In the genomic region with DNA sequence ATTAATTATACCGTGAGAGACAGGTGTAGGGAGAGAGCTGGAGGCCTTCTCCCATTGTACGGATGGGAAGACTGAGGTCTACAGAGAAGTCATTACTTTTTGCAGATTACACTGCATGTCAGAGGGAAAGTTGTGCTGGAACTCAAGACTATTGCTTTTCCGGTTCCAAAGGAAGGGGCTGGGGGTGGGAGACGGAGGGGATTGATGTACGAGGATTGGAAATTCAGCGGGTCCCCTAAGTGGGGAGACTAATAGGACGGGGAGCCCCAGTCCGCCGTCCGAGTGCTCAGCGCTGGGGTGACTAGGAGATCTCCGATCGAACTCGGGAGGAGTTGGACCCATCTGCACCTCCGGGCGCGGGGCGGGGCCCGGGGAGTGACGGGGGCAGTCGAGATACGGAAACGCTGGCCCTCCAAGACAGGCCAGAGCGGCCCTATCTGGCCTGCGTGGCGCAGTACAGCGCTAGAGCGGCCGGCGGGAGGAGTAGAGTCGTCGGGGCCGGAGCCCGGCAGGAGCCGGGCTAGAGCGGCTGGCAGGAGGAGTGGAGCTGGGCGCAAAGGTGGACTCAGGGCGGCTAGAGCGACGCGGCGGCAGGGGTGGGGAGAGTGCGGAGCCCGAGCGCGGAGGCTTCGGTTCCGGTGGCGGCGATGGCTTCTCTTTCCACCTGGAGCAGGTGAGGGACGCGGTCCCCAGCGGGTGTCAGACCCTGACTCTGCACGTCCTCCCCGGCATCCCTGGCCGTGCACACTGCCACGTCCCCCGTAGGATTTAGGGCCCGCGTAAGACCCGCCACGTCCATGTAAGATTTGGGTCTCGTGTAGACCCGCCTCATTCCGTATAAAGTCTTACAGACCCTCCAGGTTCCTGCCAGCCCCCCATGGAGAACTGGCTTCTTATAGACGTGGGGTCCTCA, we compare ENCODE assay signal across 8 cellular contexts. TPM values are rescaled to one million over a fixed set of nuclear protein-coding genes. Genes with fewer than 3 reads are reported as not detected.
DNase-seq lines count a peak whose midpoint lies in the region; ATAC-seq, FAIRE-seq and TF ChIP-seq lines count a peak whose summit lies in the region.

No MANE protein-coding gene starts in this region.

- H3K4me1 ChIP-seq in pancreas, result peaks cover 10 to 21% (median 13%) of the 10 kb centered on the region in 3 donors
- H3K4me1 ChIP-seq in tibial artery, result peaks cover 0 to 44% (median 12%) of the 10 kb centered on the region in 4 donors

- H3K27ac Mint-ChIP-seq in activated naive CD8-positive, alpha-beta T cell treated with anti-CD3 and anti-CD28 coated beads, Interleukin-2, amount 10 ng/mL, durations not matched to agents 7 days and 5 days, result peak overlapping the region; percentile 95

- peak overlapping the region; percentile 91 for H3K4me3 Mint-ChIP-seq in activated naive CD8-positive, alpha-beta T cell treated with anti-CD3 and anti-CD28 coated beads, Interleukin-2, amount 10 ng/mL, durations not matched to agents 7 days and 5 days

- H3K9me3 ChIP-seq in pancreas (no peaks in the 10 kb centered on the region), tibial artery (no peaks in the 10 kb centered on the region)

- DNase-seq in NCI-H1092 treated with DMSO at 0.1 percent for 48 hours (lab: John Stamatoyannopoulos, UW) (peak; percentile 95), SKM-1 treated with dmso at 0.1 percent for 144 hours (lab: John Stamatoyannopoulos, UW; ENCODE audit: unreplicated experiment) (peak; percentile 84), Right ventricle myocardium inferior (ENCODE audit: missing footprints) (peak; percentile 97), pancreas (peak; percentile 95 to 99 (median 96)), tibial artery (peak; percentile 94 to 97)
- DNase-seq in activated naive CD8-positive, alpha-beta T cell treated with anti-CD3 and anti-CD28 coated beads, Interleukin-2, amount 10 ng/mL, durations not matched to agents 7 days and 5 days, result peak; percentile 93

- ATAC-seq in HG02610 (IDR thresholded peaks at IDR 0.05; ENCODE audit: unreplicated experiment), result peak; percentile 76
- ATAC-seq in activated naive CD8-positive, alpha-beta T cell treated with anti-CD3 and anti-CD28 coated beads, Interleukin-2, amount 10 ng/mL, durations not matched to agents 7 days and 5 days (ENCODE audit: low read depth), result peak; percentile 81
- ATAC-seq in Right ventricle myocardium inferior, result peak; percentile 99
- peak; percentile 93 to 97 (median 94) for ATAC-seq in pancreas

- no peaks in the 10 kb centered on the region for H3K27me3 Mint-ChIP-seq in activated naive CD8-positive, alpha-beta T cell treated with anti-CD3 and anti-CD28 coated beads, Interleukin-2, amount 10 ng/mL, durations not matched to agents 7 days and 5 days

- H3K4me3 ChIP-seq in pancreas (peak overlapping the region; percentile 62 to 95 (median 87)), tibial artery (peak overlapping the region; percentile 86 to 93)

- POLR2A ChIA-PET in activated naive CD8-positive, alpha-beta T cell treated with anti-CD3 and anti-CD28 coated beads, Interleukin-2, amount 10 ng/mL, durations not matched to agents 7 days and 5 days (lab: Charles Lee), result interaction anchor here (0.6 to 12.0 kb wide), 19 partner anchors 8 to 1106 kb away, joined by 3 to 314 read pairs (median 4); partner anchors contain the start of genes CD79A, ERFL, RAB4B and RPS19

- H3K27ac ChIP-seq in pancreas, result peak overlapping the region; percentile 25 to 76 (median 64)
- peak overlapping the region; percentile 76 to 83 for H3K27ac ChIP-seq in tibial artery

- H3K27me3 ChIP-seq in pancreas (no peaks in the 10 kb centered on the region), tibial artery (no peaks in the 10 kb centered on the region)

- peaks cover 48% of the 10 kb centered on the region for H3K4me1 Mint-ChIP-seq in activated naive CD8-positive, alpha-beta T cell treated with anti-CD3 and anti-CD28 coated beads, Interleukin-2, amount 10 ng/mL, durations not matched to agents 7 days and 5 days

- peak; percentile 90 for TF ChIP-seq POLR2A in GM10847 (IDR thresholded peaks at IDR 0.05; ENCODE audit: extremely low read depth, insufficient read length)

- no peak for TF ChIP-seq CTCF in pancreas (IDR thresholded peaks at IDR 0.05)
- no peak for TF ChIP-seq CTCF in tibial artery (IDR thresholded peaks at IDR 0.05)

- peak; percentile 56 for FAIRE-seq in pancreas (lab: Jason Lieb, UNC)

- intact Hi-C loops in Right ventricle myocardium inferior (cut with DNase I), result loop anchor here (1.0 kb wide), 1 partner anchor 25 kb away; no protein-coding TSS in a partner anchor
- intact Hi-C loops in pancreas (cut with DNase I), result no loop called here
- intact Hi-C loops in tibial artery (cut with DNase I; ENCODE audit: low total_unique reads), result loop anchor here (2.0 to 5.0 kb wide), 2 partner anchors 23 to 73 kb away; partner anchors contain the start of genes RABAC1 and RPS19

- peaks cover 0 to 5% (median 0%) of the 10 kb centered on the region in 3 donors for H3K36me3 ChIP-seq in pancreas
- H3K36me3 ChIP-seq in tibial artery, result peaks cover 0 to 11% (median 6%) of the 10 kb centered on the region in 3 donors

- WGBS in pancreas, 2 donors, result 1% methylated on average over 64 to 66 of the region's 66 CpGs

- peaks cover 37% of the 10 kb centered on the region for H3K36me3 Mint-ChIP-seq in activated naive CD8-positive, alpha-beta T cell treated with anti-CD3 and anti-CD28 coated beads, Interleukin-2, amount 10 ng/mL, durations not matched to agents 7 days and 5 days

- H3K9me3 Mint-ChIP-seq in activated naive CD8-positive, alpha-beta T cell treated with anti-CD3 and anti-CD28 coated beads, Interleukin-2, amount 10 ng/mL, durations not matched to agents 7 days and 5 days, result no peaks in the 10 kb centered on the region

RNA-seq across cellular contexts. Expression of gene ARHGEF1, which starts 1.1 kb away (rescaled TPM):
- 100 to 1,000 TPM; 807 to 824 TPM for total RNA-seq in activated naive CD8-positive, alpha-beta T cell treated with anti-CD3 and anti-CD28 coated beads, Interleukin-2, amount 10 ng/mL, durations not matched to agents 7 days and 5 days
- total RNA-seq in Right ventricle myocardium inferior (31.6 TPM), pancreas (10 to 100 TPM; 26.3 to 65.6 (median 37.0) TPM)
- 100 to 1,000 TPM; 139 to 179 TPM for polyA plus RNA-seq in pancreas

RNA-seq across cellular contexts. Expression of gene CD79A, which starts 7.0 kb away (rescaled TPM):
- 10 to 100 TPM; 28.0 to 29.8 TPM for total RNA-seq in activated naive CD8-positive, alpha-beta T cell treated with anti-CD3 and anti-CD28 coated beads, Interleukin-2, amount 10 ng/mL, durations not matched to agents 7 days and 5 days
- total RNA-seq in Right ventricle myocardium inferior (0.19 TPM), pancreas (under 1 TPM in 5 of 6 donors, not detected in 1; 0.16 to 1.00 (median 0.31) TPM)
- under 1 TPM; 0.11 to 0.23 TPM for polyA plus RNA-seq in pancreas

RNA-seq across cellular contexts. Expression of gene RPS19, which starts 24.0 kb away (rescaled TPM):
- 1,000 to 10,000 TPM; 3,237 to 3,326 TPM for total RNA-seq in activated naive CD8-positive, alpha-beta T cell treated with anti-CD3 and anti-CD28 coated beads, Interleukin-2, amount 10 ng/mL, durations not matched to agents 7 days and 5 days
- total RNA-seq in Right ventricle myocardium inferior (717 TPM), pancreas (1,000 to 10,000 TPM in 5 of 6 donors, 100 to 1,000 TPM in 1; 939 to 1,697 (median 1,289) TPM)
- polyA plus RNA-seq in pancreas, result 1,000 to 10,000 TPM; 1,099 to 2,267 TPM

RNA-seq across cellular contexts. Expression of gene DMRTC2, which starts 39.2 kb away (rescaled TPM):
- not detected for total RNA-seq in activated naive CD8-positive, alpha-beta T cell treated with anti-CD3 and anti-CD28 coated beads, Interleukin-2, amount 10 ng/mL, durations not matched to agents 7 days and 5 days
- total RNA-seq in Right ventricle myocardium inferior, result not detected
- total RNA-seq in pancreas, result not detected
- not detected for polyA plus RNA-seq in pancreas

RNA-seq across cellular contexts. Expression of gene LYPD4, which starts 39.6 kb away (rescaled TPM):
- total RNA-seq in activated naive CD8-positive, alpha-beta T cell treated with anti-CD3 and anti-CD28 coated beads, Interleukin-2, amount 10 ng/mL, durations not matched to agents 7 days and 5 days, result not detected
- total RNA-seq in Right ventricle myocardium inferior (not detected), pancreas (not detected)
- polyA plus RNA-seq in pancreas, result not detected

Comparison
In these comparisons a context has a peak if more than half of its experiments do, and no peak if none do; other contexts are left out.
1. Peak in every context shown above with its lines: DNase-seq, ATAC-seq, H3K4me3 ChIP-seq and H3K27ac ChIP-seq.
2. RNA of gene ARHGEF1, which starts 1.1 kb away (total RNA-seq): 807 to 824 TPM in activated naive CD8-positive, alpha-beta T cell treated with anti-CD3 and anti-CD28 coated beads, Interleukin-2, amount 10 ng/mL, durations not matched to agents 7 days and 5 days; 26.3 to 65.6 TPM in pancreas and 31.6 TPM in Right ventricle myocardium inferior (single experiment); every median in the first group is over 10 times any median in the second.
3. RNA of gene CD79A, which starts 7.0 kb away (total RNA-seq): 28.0 to 29.8 TPM in activated naive CD8-positive, alpha-beta T cell treated with anti-CD3 and anti-CD28 coated beads, Interleukin-2, amount 10 ng/mL, durations not matched to agents 7 days and 5 days; 0.16 to 1.00 TPM in pancreas and 0.19 TPM in Right ventricle myocardium inferior (single experiment); every median in the first group is over 10 times any median in the second.
4. intact Hi-C loops: an anchor here in Right ventricle myocardium inferior (1.0 kb wide) and tibial artery (2.0 to 5.0 kb wide); none called in pancreas.